Comparison of ENCODE assay signal across 8 cellular contexts in genomic region chr22:35380537-35381423, GRCh38. TPM values are rescaled to one million over a fixed set of nuclear protein-coding genes. Genes with fewer than 3 reads are reported as not detected.
DNase-seq lines count a peak whose midpoint lies in the region; ATAC-seq, FAIRE-seq and TF ChIP-seq lines count a peak whose summit lies in the region.

Gene HMOX1, plus strand, starts transcription at chr22:35381096. Its CDS starts 78 bp downstream, at chr22:35381174.

- no peak for TF ChIP-seq CTCF in WTC11 (IDR thresholded peaks at IDR 0.05)

- H3K4me1 Mint-ChIP-seq in WTC11 (peaks cover 58% of the 10 kb centered on the region), immature natural killer cell (peaks cover 20 to 22% of the 10 kb centered on the region in 2 donors)
- H3K4me1 Mint-ChIP-seq in central memory CD8-positive, alpha-beta T cell: peaks cover 12% of the 10 kb centered on the region

- H3K4me3 Mint-ChIP-seq in WTC11: peak within 1 kb of the TSS; percentile 67
- H3K4me3 Mint-ChIP-seq in central memory CD8-positive, alpha-beta T cell: peak within 1 kb of the TSS; percentile 70
- peak within 1 kb of the TSS; percentile 74 to 81 (median 78) for H3K4me3 Mint-ChIP-seq in immature natural killer cell

- H3K27me3 Mint-ChIP-seq in WTC11 (ENCODE audit: low read depth) (no peaks in the 10 kb centered on the region), immature natural killer cell (ENCODE audit: low read depth in 3 of 3) (peaks cover 3 to 14% (median 3%) of the 10 kb centered on the region in 3 donors)
- H3K27me3 Mint-ChIP-seq in central memory CD8-positive, alpha-beta T cell: peaks cover 31% of the 10 kb centered on the region

- POLR2A ChIA-PET in WTC11 (lab: Charles Lee): interaction anchor here (0.7 kb wide), 1 partner anchor 18 kb away, joined by 3 read pairs; no protein-coding TSS in a partner anchor

- H3K36me3 Mint-ChIP-seq in WTC11: no peaks in the 10 kb centered on the region; the same call in 1 of the 2 replicates
- peaks cover 3% of the 10 kb centered on the region for H3K36me3 Mint-ChIP-seq in central memory CD8-positive, alpha-beta T cell (ENCODE audit: insufficient read depth)
- H3K36me3 Mint-ChIP-seq in immature natural killer cell: no peaks in the 10 kb centered on the region

- DNase-seq in H54 (ENCODE audit: insufficient read length, low spot score) (peak; percentile 62), NCI-H1105 treated with DMSO at 0.1 percent for 48 hours (lab: John Stamatoyannopoulos, UW) (peak; percentile 72), WTC11 (ENCODE audit: low spot score) (peak; percentile 79), immature natural killer cell (peak; percentile 67 to 73 (median 70)), skeletal muscle cell (ENCODE audit: low read depth) (peak; percentile 79)
- peak; percentile 22 to 33 for DNase-seq in central memory CD8-positive, alpha-beta T cell (ENCODE audit: low spot score in 2 of 2)

- H3K36me3 ChIP-seq in ES-I3 (ENCODE audit: insufficient read depth, low read length): peaks cover 6% of the 10 kb centered on the region; the same call in 1 of the 2 replicates

- CTCF ChIA-PET in WTC11 (lab: Charles Lee): interaction anchor here (1.0 to 1.6 kb wide), 6 partner anchors 9 to 685 kb away, joined by 3 to 8 read pairs (median 4); no protein-coding TSS in a partner anchor

- ATAC-seq in WTC11 (peak; percentile 56), HG02571 (IDR thresholded peaks at IDR 0.05; ENCODE audit: unreplicated experiment) (no peak)
- ATAC-seq in central memory CD8-positive, alpha-beta T cell (replicated peaks; ENCODE audit: extremely low read depth, poor library complexity, severe bottlenecking): peak; percentile 79

- FAIRE-seq in H54 (lab: Jason Lieb, UNC): no peak

- peak; percentile 82 for TF ChIP-seq POLR2A in H54 (IDR thresholded peaks at IDR 0.05; ENCODE audit: low read depth, low read length)

- H3K4me3 ChIP-seq in skeletal muscle cell (ENCODE audit: low read depth, low read length): peak within 1 kb of the TSS; percentile 76

- H3K9ac ChIP-seq in ES-I3 (ENCODE audit: low read depth, low read length): peak within 1 kb of the TSS; percentile 83

- peaks cover 46% of the 10 kb centered on the region for H3K4me1 ChIP-seq in ES-I3 (ENCODE audit: insufficient read depth, low read length)

- H3K9me3 ChIP-seq in ES-I3 (ENCODE audit: control insufficient read depth, insufficient read depth, low read length): no peaks in the 10 kb centered on the region

- H3K27ac Mint-ChIP-seq in WTC11 (no peak within 1 kb of the TSS), immature natural killer cell (peak within 1 kb of the TSS; percentile 56 to 86 (median 71))
- peak within 1 kb of the TSS; percentile 49 for H3K27ac Mint-ChIP-seq in central memory CD8-positive, alpha-beta T cell (ENCODE audit: low read depth)

- no peaks in the 10 kb centered on the region for H3K9me3 Mint-ChIP-seq in WTC11
- no peaks in the 10 kb centered on the region for H3K9me3 Mint-ChIP-seq in central memory CD8-positive, alpha-beta T cell
- no peaks in the 10 kb centered on the region for H3K9me3 Mint-ChIP-seq in immature natural killer cell

TF ChIP-seq in WTC11, 78 proteins besides CTCF, POLR2A, EP300 and RAD21 (continues in another document):
- TF ChIP-seq FOXJ3 (CRISPR knock-in tag; IDR thresholded peaks at IDR 0.05; ENCODE audit: borderline replicate concordance) (no peak), ELF4 (CRISPR knock-in tag; IDR thresholded peaks at IDR 0.05; ENCODE audit: low read depth) (no peak), FOXP1 (CRISPR knock-in tag; IDR thresholded peaks at IDR 0.05; ENCODE audit: borderline replicate concordance) (peak; percentile 80; the same call in 1 of the 2 replicates), MAX (CRISPR knock-in tag; IDR thresholded peaks at IDR 0.05) (peak; percentile 76), AR (CRISPR knock-in tag; IDR thresholded peaks at IDR 0.05) (no peak), ZNF532 (CRISPR knock-in tag; IDR thresholded peaks at IDR 0.05; ENCODE audit: borderline replicate concordance) (no peak), JAZF1 (CRISPR knock-in tag; IDR thresholded peaks at IDR 0.05) (no peak), CREM (CRISPR knock-in tag; IDR thresholded peaks at IDR 0.05) (no peak)
- TF ChIP-seq, protein P1, sequence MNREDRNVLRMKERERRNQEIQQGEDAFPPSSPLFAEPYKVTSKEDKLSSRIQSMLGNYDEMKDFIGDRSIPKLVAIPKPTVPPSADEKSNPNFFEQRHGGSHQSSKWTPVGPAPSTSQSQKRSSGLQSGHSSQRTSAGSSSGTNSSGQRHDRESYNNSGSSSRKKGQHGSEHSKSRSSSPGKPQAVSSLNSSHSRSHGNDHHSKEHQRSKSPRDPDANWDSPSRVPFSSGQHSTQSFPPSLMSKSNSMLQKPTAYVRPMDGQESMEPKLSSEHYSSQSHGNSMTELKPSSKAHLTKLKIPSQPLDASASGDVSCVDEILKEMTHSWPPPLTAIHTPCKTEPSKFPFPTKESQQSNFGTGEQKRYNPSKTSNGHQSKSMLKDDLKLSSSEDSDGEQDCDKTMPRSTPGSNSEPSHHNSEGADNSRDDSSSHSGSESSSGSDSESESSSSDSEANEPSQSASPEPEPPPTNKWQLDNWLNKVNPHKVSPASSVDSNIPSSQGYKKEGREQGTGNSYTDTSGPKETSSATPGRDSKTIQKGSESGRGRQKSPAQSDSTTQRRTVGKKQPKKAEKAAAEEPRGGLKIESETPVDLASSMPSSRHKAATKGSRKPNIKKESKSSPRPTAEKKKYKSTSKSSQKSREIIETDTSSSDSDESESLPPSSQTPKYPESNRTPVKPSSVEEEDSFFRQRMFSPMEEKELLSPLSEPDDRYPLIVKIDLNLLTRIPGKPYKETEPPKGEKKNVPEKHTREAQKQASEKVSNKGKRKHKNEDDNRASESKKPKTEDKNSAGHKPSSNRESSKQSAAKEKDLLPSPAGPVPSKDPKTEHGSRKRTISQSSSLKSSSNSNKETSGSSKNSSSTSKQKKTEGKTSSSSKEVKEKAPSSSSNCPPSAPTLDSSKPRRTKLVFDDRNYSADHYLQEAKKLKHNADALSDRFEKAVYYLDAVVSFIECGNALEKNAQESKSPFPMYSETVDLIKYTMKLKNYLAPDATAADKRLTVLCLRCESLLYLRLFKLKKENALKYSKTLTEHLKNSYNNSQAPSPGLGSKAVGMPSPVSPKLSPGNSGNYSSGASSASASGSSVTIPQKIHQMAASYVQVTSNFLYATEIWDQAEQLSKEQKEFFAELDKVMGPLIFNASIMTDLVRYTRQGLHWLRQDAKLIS (CRISPR knock-in tag; IDR thresholded peaks at IDR 0.05; ENCODE audit: borderline replicate concordance): no peak

RNA-seq across cellular contexts. Expression of gene HMOX1, which starts in this region (rescaled TPM):
- total RNA-seq in WTC11 (2021): 11.1 to 12.1 TPM (median 11.1 TPM) in 3 replicates
- 10 to 100 TPM in 2 of 3 donors, 1 to 10 TPM in 1; 5.3 to 12.8 (median 11.3) TPM for polyA plus RNA-seq in immature natural killer cell

Comparison
In these comparisons a context has a peak if more than half of its experiments do, and no peak if none do; other contexts are left out.
1. DNase-seq: peak in every context shown above with its lines; median percentile 79 in WTC11; 79 in skeletal muscle cell; 72 in NCI-H1105 treated with DMSO at 0.1 percent for 48 hours; 70 in immature natural killer cell; 62 in H54; 28 in central memory CD8-positive, alpha-beta T cell.